Comparison of ENCODE assay signal across 19 cellular contexts in the genomic region with DNA sequence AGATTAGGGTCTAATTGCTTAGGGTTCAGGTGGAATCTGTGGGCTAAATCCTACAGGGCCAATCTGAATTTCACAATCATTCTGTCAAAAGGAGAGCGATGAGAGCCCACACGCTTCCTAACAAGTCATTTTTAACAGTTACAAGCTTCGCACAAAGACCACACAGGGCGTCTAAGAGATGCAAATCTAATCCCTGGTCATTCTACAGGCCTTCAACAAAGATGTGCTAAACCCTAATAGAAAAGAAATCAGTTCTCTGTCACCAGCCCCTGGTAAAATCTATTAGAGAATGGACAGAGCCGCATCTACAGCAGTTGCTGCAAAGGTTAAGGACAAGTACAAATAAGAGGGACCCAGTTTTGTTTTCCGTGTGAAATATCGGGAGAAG. TPM values are rescaled to one million over a fixed set of nuclear protein-coding genes. Genes with fewer than 3 reads are reported as not detected.
DNase-seq lines count a peak whose midpoint lies in the region; ATAC-seq and TF ChIP-seq lines count a peak whose summit lies in the region.
"Had no signal": no experiment of that assay in that cellular context is flagged by ENCODE, and none has a peak within 500 bp of the region (broad histone marks: within the 10 kb centered on the region; RNA-seq: fewer than 3 reads in every experiment).

No MANE protein-coding gene starts in this region.

- no peaks in the 10 kb centered on the region for H3K9me3 Mint-ChIP-seq in endodermal cell
- H3K9me3 Mint-ChIP-seq: activated CD4-positive, alpha-beta memory T cell treated with anti-CD3 and anti-CD28 coated beads, Interleukin-2, amount 10 ng/mL, durations not matched to agents 7 days and 5 days had no signal

- no peaks in the 10 kb centered on the region for H4K20me1 ChIP-seq in KMS-11 (ENCODE audit: insufficient read depth)

- H3K4me3 ChIP-seq in KMS-11 (IDR thresholded peaks at IDR 0.05; ENCODE audit: insufficient read depth, low read depth, low read length) = no peak overlapping the region
- peak overlapping the region; percentile 26 for H3K4me3 ChIP-seq in endodermal cell (ENCODE audit: low read length)
- H3K4me3 ChIP-seq: K562, right lobe of liver had no signal

- H2AFZ ChIP-seq in KMS-11 (ENCODE audit: low read depth) = peak overlapping the region; percentile 71

- no peaks in the 10 kb centered on the region for H3K36me3 ChIP-seq in KMS-11 (ENCODE audit: insufficient read depth)
- no peaks in the 10 kb centered on the region for H3K36me3 ChIP-seq in endodermal cell (ENCODE audit: control insufficient read depth, insufficient read depth, low read length)
- H3K36me3 ChIP-seq: gastrocnemius medialis, right lobe of liver had no signal

- H3K79me2 ChIP-seq in KMS-11 (ENCODE audit: insufficient read depth, low read depth) = no peaks in the 10 kb centered on the region

- no peaks in the 10 kb centered on the region for H3K9me3 ChIP-seq in endodermal cell (ENCODE audit: control insufficient read depth, low read length)
- H3K9me3 ChIP-seq: gastrocnemius medialis, right lobe of liver had no signal

- no peak for TF ChIP-seq CTCF in KMS-11 (conservative IDR thresholded peaks at IDR 0.05; ENCODE audit: low read depth, low read length)
- TF ChIP-seq CTCF in endodermal cell (conservative IDR thresholded peaks at IDR 0.05) = no peak

- H3K27ac ChIP-seq in KMS-11 = no peak overlapping the region
- no peak overlapping the region for H3K27ac ChIP-seq in endodermal cell (ENCODE audit: low read depth, low read length)
- H3K27ac ChIP-seq: gastrocnemius medialis, right lobe of liver had no signal

- peak; percentile 91 for DNase-seq in NCI-H1092 treated with DMSO at 0.1 percent for 48 hours (lab: John Stamatoyannopoulos, UW)
- DNase-seq in NCI-H1092 (lab: John Stamatoyannopoulos, UW) = no peak
- DNase-seq in endodermal cell = peak; percentile 78
- DNase-seq in retina = peak; percentile 63
- DNase-seq in HK-2 (ENCODE audit: unreplicated experiment) = no peak
- DNase-seq: activated CD4-positive, alpha-beta memory T cell treated with anti-CD3 and anti-CD28 coated beads, Interleukin-2, amount 10 ng/mL, durations not matched to agents 7 days and 5 days; gastrocnemius medialis; immature natural killer cell; NCI-H1436; NCI-H526 treated with DMSO at 0.1 percent for 48 hours; right lobe of liver; stimulated activated CD4-positive, alpha-beta T cell treated with anti-CD3 and anti-CD28 coated beads, Interleukin-2, amount 100 ng/mL, for 24 hours had no signal

- H3K27me3 Mint-ChIP-seq in endodermal cell (ENCODE audit: insufficient read depth) = peaks cover 97% of the 10 kb centered on the region

- H3K4me1 ChIP-seq in KMS-11 (ENCODE audit: low read depth, poor library complexity, severe bottlenecking) = peaks cover 6% of the 10 kb centered on the region
- peaks cover 3% of the 10 kb centered on the region for H3K4me1 ChIP-seq in endodermal cell (ENCODE audit: control insufficient read depth, insufficient read depth, low read length)
- H3K4me1 ChIP-seq: right lobe of liver had no signal

- peaks cover 21% of the 10 kb centered on the region for H3K4me1 Mint-ChIP-seq in endodermal cell

- 0 to 1% methylated on average over 3 to 7 of the region's 7 CpGs for WGBS in endodermal cell (ENCODE audit: insufficient coverage in 1 of 2, insufficient read length in 1 of 2), 2 experiments

- H3K9ac ChIP-seq in KMS-11 = no peak overlapping the region; the same call in 1 of the 2 replicates
- H3K9ac ChIP-seq in endodermal cell (ENCODE audit: extremely low read depth, low read length, poor library complexity, severe bottlenecking) = no peak overlapping the region

- peak overlapping the region; percentile 11 for H3K4me2 ChIP-seq in KMS-11

- H3K4me3 Mint-ChIP-seq in endodermal cell = peak overlapping the region; percentile 20
- H3K4me3 Mint-ChIP-seq: activated CD4-positive, alpha-beta memory T cell treated with anti-CD3 and anti-CD28 coated beads, Interleukin-2, amount 10 ng/mL, durations not matched to agents 7 days and 5 days; immature natural killer cell had no signal

- no peaks in the 10 kb centered on the region for H3K36me3 Mint-ChIP-seq in endodermal cell (ENCODE audit: low read depth)

- no peaks in the 10 kb centered on the region for H3K27me3 ChIP-seq in KMS-11 (ENCODE audit: insufficient read depth, low read depth)
- H3K27me3 ChIP-seq in endodermal cell (ENCODE audit: control insufficient read depth, insufficient read depth, low read length, poor library complexity, severe bottlenecking) = peaks cover 100% of the 10 kb centered on the region

- H3K27ac Mint-ChIP-seq in endodermal cell = no peak overlapping the region
- H3K27ac Mint-ChIP-seq: activated CD4-positive, alpha-beta memory T cell treated with anti-CD3 and anti-CD28 coated beads, Interleukin-2, amount 10 ng/mL, durations not matched to agents 7 days and 5 days; CD14-positive monocyte; immature natural killer cell had no signal

- ATAC-seq in GM18909 (IDR thresholded peaks at IDR 0.05; ENCODE audit: poor library complexity, unreplicated experiment) (no peak), GM21528 (IDR thresholded peaks at IDR 0.05; ENCODE audit: low FRiP score, unreplicated experiment) (no peak)
- ATAC-seq: gastrocnemius medialis, K562 had no signal

RNA-seq across cellular contexts. Expression of a gene that starts 15.2 kb away (rescaled TPM):
- total RNA-seq in endodermal cell = under 1 TPM; 0.31 to 0.62 TPM
- 0.25 TPM for polyA plus RNA-seq in endodermal cell (2013, experiment 1 of 2)
- polyA plus RNA-seq in endodermal cell (2013, experiment 2 of 2) = 0.12 TPM
- total RNA-seq: A172; activated CD4-positive, alpha-beta memory T cell treated with anti-CD3 and anti-CD28 coated beads, Interleukin-2, amount 10 ng/mL, durations not matched to agents 7 days and 5 days; gastrocnemius medialis; mesenteric fat pad; right lobe of liver had no signal
- polyA plus RNA-seq: CD14-positive monocyte, immature natural killer cell, K562 had no signal

Comparison
In these comparisons a context has a peak if more than half of its experiments do, and no peak if none do; other contexts are left out.
1. DNase-seq: peak in NCI-H1092 treated with DMSO at 0.1 percent for 48 hours (single experiment), endodermal cell (single experiment) and retina (single experiment); none in NCI-H1092 (single experiment) and HK-2 (single experiment).